In the genomic region with DNA sequence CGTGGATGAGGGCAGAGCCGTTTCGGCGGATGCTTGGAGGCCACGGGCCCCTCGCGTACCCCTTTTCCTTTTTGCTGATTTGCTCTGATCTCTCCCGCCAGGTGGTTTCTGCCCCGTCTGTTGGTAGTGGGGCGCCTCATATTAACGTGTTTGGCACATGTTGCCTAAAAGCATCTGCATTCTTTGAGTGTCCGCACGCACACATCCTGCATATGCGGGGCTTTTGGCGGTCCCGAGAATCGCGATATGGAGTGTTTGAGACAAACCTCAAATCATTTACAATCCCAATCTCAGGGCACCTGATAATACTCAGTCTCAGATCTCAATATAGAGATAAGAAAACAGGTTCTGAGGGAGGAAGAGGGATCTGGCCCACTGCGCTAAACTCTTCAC, we compare ENCODE assay signal across 8 cellular contexts. TPM values are rescaled to one million over a fixed set of nuclear protein-coding genes. Genes with fewer than 3 reads are reported as not detected.
DNase-seq lines count a peak whose midpoint lies in the region; ATAC-seq and TF ChIP-seq lines count a peak whose summit lies in the region.

No MANE protein-coding gene starts in this region.

- H3K27ac Mint-ChIP-seq in HFFc6, result peak overlapping the region; percentile 100
- peak overlapping the region; percentile 99 for H3K27ac Mint-ChIP-seq in activated T-helper 17 cell treated with anti-CD3 and anti-CD28 coated beads, Interleukin-2, amount 50 U/mL, for 72 hours
- peak overlapping the region; percentile 99 for H3K27ac Mint-ChIP-seq in stimulated activated naive B cell treated with anti-CD40 and anti-IgM and Interleukin-4, amounts not matched to agents 10 μg/mL and 1 μg/mL and 100 μg/mL, for 72 hours

- H3K27me3 Mint-ChIP-seq in HFFc6 (ENCODE audit: insufficient read depth), result peaks cover 8% of the 10 kb centered on the region
- H3K27me3 Mint-ChIP-seq in activated T-helper 17 cell treated with anti-CD3 and anti-CD28 coated beads, Interleukin-2, amount 50 U/mL, for 72 hours, result no peaks in the 10 kb centered on the region
- H3K27me3 Mint-ChIP-seq in stimulated activated naive B cell treated with anti-CD40 and anti-IgM and Interleukin-4, amounts not matched to agents 10 μg/mL and 1 μg/mL and 100 μg/mL, for 72 hours, result no peaks in the 10 kb centered on the region

- peaks cover 12% of the 10 kb centered on the region for H3K36me3 Mint-ChIP-seq in HFFc6 (ENCODE audit: low read depth)
- H3K36me3 Mint-ChIP-seq in activated T-helper 17 cell treated with anti-CD3 and anti-CD28 coated beads, Interleukin-2, amount 50 U/mL, for 72 hours (ENCODE audit: low read depth), result peaks cover 65% of the 10 kb centered on the region
- peaks cover 42 to 53% of the 10 kb centered on the region in 2 donors for H3K36me3 Mint-ChIP-seq in stimulated activated naive B cell treated with anti-CD40 and anti-IgM and Interleukin-4, amounts not matched to agents 10 μg/mL and 1 μg/mL and 100 μg/mL, for 72 hours

- peak overlapping the region; percentile 99 for H3K4me3 ChIP-seq in iPS-18a (ENCODE audit: low read length)

- peak overlapping the region; percentile 97 for H3K4me3 Mint-ChIP-seq in HFFc6
- H3K4me3 Mint-ChIP-seq in activated T-helper 17 cell treated with anti-CD3 and anti-CD28 coated beads, Interleukin-2, amount 50 U/mL, for 72 hours, result peak overlapping the region; percentile 93
- H3K4me3 Mint-ChIP-seq in stimulated activated naive B cell treated with anti-CD40 and anti-IgM and Interleukin-4, amounts not matched to agents 10 μg/mL and 1 μg/mL and 100 μg/mL, for 72 hours, result peak overlapping the region; percentile 90

- DNase-seq in HFFc6 (no peak), midbrain (lab: John Stamatoyannopoulos, UW) (no peak)
- no peak for DNase-seq in stimulated activated naive B cell treated with anti-CD40 and anti-IgM and Interleukin-4, amounts not matched to agents 10 μg/mL and 1 μg/mL and 100 μg/mL, for 72 hours
- DNase-seq in activated CD4-positive, CD25-positive, alpha-beta regulatory T cell (lab: John Stamatoyannopoulos, UW), result no peak

- ATAC-seq in activated T-helper 17 cell treated with anti-CD3 and anti-CD28 coated beads, Interleukin-2, amount 50 U/mL, for 72 hours (replicated peaks), result no peak
- no peak for ATAC-seq in stimulated activated naive B cell treated with anti-CD40 and anti-IgM and Interleukin-4, amounts not matched to agents 10 μg/mL and 1 μg/mL and 100 μg/mL, for 72 hours (replicated peaks)
- no peak for ATAC-seq in GM21526 (IDR thresholded peaks at IDR 0.05; ENCODE audit: low FRiP score, unreplicated experiment)
- no peak for ATAC-seq in GM19463 (IDR thresholded peaks at IDR 0.05; ENCODE audit: unreplicated experiment)

- H3K4me1 Mint-ChIP-seq in HFFc6 (ENCODE audit: low read depth), result peaks cover 35% of the 10 kb centered on the region
- H3K4me1 Mint-ChIP-seq in activated T-helper 17 cell treated with anti-CD3 and anti-CD28 coated beads, Interleukin-2, amount 50 U/mL, for 72 hours, result peaks cover 15% of the 10 kb centered on the region
- H3K4me1 Mint-ChIP-seq in stimulated activated naive B cell treated with anti-CD40 and anti-IgM and Interleukin-4, amounts not matched to agents 10 μg/mL and 1 μg/mL and 100 μg/mL, for 72 hours, result peaks cover 37 to 63% of the 10 kb centered on the region in 2 donors

- no peak for TF ChIP-seq CTCF in HFFc6 (IDR thresholded peaks at IDR 0.05)

- H3K9me3 Mint-ChIP-seq in HFFc6, result no peaks in the 10 kb centered on the region
- H3K9me3 Mint-ChIP-seq in activated T-helper 17 cell treated with anti-CD3 and anti-CD28 coated beads, Interleukin-2, amount 50 U/mL, for 72 hours, result no peaks in the 10 kb centered on the region
- H3K9me3 Mint-ChIP-seq in stimulated activated naive B cell treated with anti-CD40 and anti-IgM and Interleukin-4, amounts not matched to agents 10 μg/mL and 1 μg/mL and 100 μg/mL, for 72 hours, result no peaks in the 10 kb centered on the region

- no peaks in the 10 kb centered on the region for H3K27me3 ChIP-seq in iPS-18a (ENCODE audit: control insufficient read depth, insufficient read depth, low read length)

- peaks cover 7% of the 10 kb centered on the region for H3K4me1 ChIP-seq in iPS-18a (ENCODE audit: control insufficient read depth, low read depth, low read length)

- peak overlapping the region; percentile 95 for H3K27ac ChIP-seq in iPS-18a (ENCODE audit: low read length)

- H3K9me3 ChIP-seq in iPS-18a (ENCODE audit: control insufficient read depth, low read depth, low read length), result no peaks in the 10 kb centered on the region

- peak overlapping the region; percentile 99 for H3K9ac ChIP-seq in iPS-18a (ENCODE audit: low read length)

- H3K36me3 ChIP-seq in iPS-18a (ENCODE audit: control insufficient read depth, low read depth, low read length), result peaks cover 3% of the 10 kb centered on the region

RNA-seq across cellular contexts. Expression of gene U2AF2, which starts 0.8 kb away (rescaled TPM):
- total RNA-seq in HFFc6 (2021; fragmentation: NEBNext Ultra II Directional; extraction: Animal tissue kit (Norgen Biotek cat#: 25700)), result 100 to 1,000 TPM; 212 to 241 (median 226) TPM
- 100 to 1,000 TPM; 254 to 333 TPM for total RNA-seq in activated T-helper 17 cell treated with anti-CD3 and anti-CD28 coated beads, Interleukin-2, amount 50 U/mL, for 72 hours

RNA-seq across cellular contexts. Expression of gene CCDC106, which starts 7.6 kb away (rescaled TPM):
- total RNA-seq in HFFc6 (2021; fragmentation: NEBNext Ultra II Directional; extraction: Animal tissue kit (Norgen Biotek cat#: 25700)), result 10 to 100 TPM; 12.9 to 17.4 (median 14.0) TPM
- total RNA-seq in activated T-helper 17 cell treated with anti-CD3 and anti-CD28 coated beads, Interleukin-2, amount 50 U/mL, for 72 hours, result 1 to 10 TPM; 2.4 to 2.6 TPM

RNA-seq across cellular contexts. Expression of gene ZNF581, which starts 12.2 kb away (rescaled TPM):
- total RNA-seq in HFFc6 (2021; fragmentation: NEBNext Ultra II Directional; extraction: Animal tissue kit (Norgen Biotek cat#: 25700)), result 10 to 100 TPM; 20.1 to 25.8 (median 21.9) TPM
- 10 to 100 TPM; 26.4 to 35.6 TPM for total RNA-seq in activated T-helper 17 cell treated with anti-CD3 and anti-CD28 coated beads, Interleukin-2, amount 50 U/mL, for 72 hours

RNA-seq across cellular contexts. Expression of gene ZNF580, which starts 14.8 kb away (rescaled TPM):
- total RNA-seq in HFFc6 (2021; fragmentation: NEBNext Ultra II Directional; extraction: Animal tissue kit (Norgen Biotek cat#: 25700)), result 10 to 100 TPM; 51.0 to 60.5 (median 57.7) TPM
- total RNA-seq in activated T-helper 17 cell treated with anti-CD3 and anti-CD28 coated beads, Interleukin-2, amount 50 U/mL, for 72 hours, result 10 to 100 TPM; 21.9 to 22.2 TPM

RNA-seq across cellular contexts. Expression of gene EPN1, which starts 19.4 kb away (rescaled TPM):
- total RNA-seq in HFFc6 (2021; fragmentation: NEBNext Ultra II Directional; extraction: Animal tissue kit (Norgen Biotek cat#: 25700)), result 100 to 1,000 TPM; 176 to 191 (median 185) TPM
- total RNA-seq in activated T-helper 17 cell treated with anti-CD3 and anti-CD28 coated beads, Interleukin-2, amount 50 U/mL, for 72 hours, result 10 to 100 TPM; 29.2 to 45.1 TPM
